ENCODE assay signal across 18 cellular contexts in the genomic region with DNA sequence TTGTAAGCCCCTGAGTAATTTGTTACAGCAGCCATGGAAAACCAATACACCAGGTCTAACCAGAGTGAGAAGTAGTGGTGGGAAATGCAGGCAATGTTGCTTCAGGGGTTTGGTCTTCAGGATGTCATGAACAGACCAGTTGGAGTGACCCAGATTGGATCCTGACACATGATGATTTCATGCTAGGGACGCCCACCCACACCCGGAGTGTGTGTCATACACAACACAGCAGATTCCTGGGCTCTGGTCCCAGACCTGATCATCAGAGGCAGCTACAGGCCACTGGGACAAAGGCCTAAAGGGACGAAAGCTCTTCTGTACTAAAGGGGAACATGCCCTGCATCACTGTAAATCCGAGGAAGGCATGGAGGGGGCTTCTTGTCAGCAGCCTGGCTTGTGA.
"Had no signal": no experiment of that assay in that cellular context is flagged by ENCODE, and none has a peak within 500 bp of the region (broad histone marks: within the 10 kb centered on the region; RNA-seq: fewer than 3 reads in every experiment).

No MANE protein-coding gene starts in this region.

- H3K27me3 ChIP-seq: foreskin keratinocyte, neural progenitor cell, ovary, right atrium auricular region, sigmoid colon, tibial artery, upper lobe of left lung, vagina had no signal

- H3K9me3 ChIP-seq: lower lobe of right lung, ovary, sigmoid colon, tibial artery, vagina had no signal

- H3K36me3 ChIP-seq: left ventricle myocardium inferior, lower lobe of right lung, neural progenitor cell, ovary, right atrium auricular region, sigmoid colon, tibial artery, upper lobe of left lung, vagina had no signal

- DNase-seq: effector memory CD4-positive, alpha-beta T cell; foreskin keratinocyte; kidney; left cardiac atrium; left ventricle myocardium inferior; lower lobe of right lung; midbrain; ovary; sigmoid colon; small intestine; stimulated activated CD4-positive, alpha-beta T cell treated with anti-CD3 and anti-CD28 coated beads, Interleukin-4, amount 100 ng/mL, for 1 hour; stimulated activated CD8-positive, alpha-beta memory T cell treated with anti-CD3 and anti-CD28 coated beads, Interleukin-4, amount 100 ng/mL, for 48 hours; stimulated activated naive CD8-positive, alpha-beta T cell treated with anti-CD3 and anti-CD28 coated beads, Interleukin-15, Interleukin-2, amounts not matched to agents 100 U/mL and 50 U/mL, for 24 hours; tibial artery; upper lobe of left lung had no signal

- H3K27ac ChIP-seq: foreskin keratinocyte, left ventricle myocardium inferior, lower lobe of right lung, neural progenitor cell, ovary, right atrium auricular region, sigmoid colon, tibial artery, upper lobe of left lung, vagina had no signal

- H3K4me3 ChIP-seq: left ventricle myocardium inferior, lower lobe of right lung, neural progenitor cell, ovary, right atrium auricular region, sigmoid colon, tibial artery, upper lobe of left lung, vagina had no signal

- H3K4me1 ChIP-seq: foreskin keratinocyte, left ventricle myocardium inferior, lower lobe of right lung, neural progenitor cell, right atrium auricular region, sigmoid colon, tibial artery, upper lobe of left lung, vagina had no signal
